13 cellular contexts compared by ENCODE assay signal in genomic region chr9:81430727-81431126, GRCh38.
"Had no signal": no experiment of that assay in that cellular context is flagged by ENCODE, and none has a peak within 500 bp of the region (broad histone marks: within the 10 kb centered on the region; RNA-seq: fewer than 3 reads in every experiment).

No MANE protein-coding gene starts in this region.

- H3K9me3 ChIP-seq: neutrophil had no signal

- H3K36me3 ChIP-seq: cardiac muscle cell, neutrophil, right atrium auricular region had no signal

- H3K27ac ChIP-seq: cardiac muscle cell, neutrophil, right atrium auricular region had no signal

- H3K27me3 ChIP-seq: cardiac muscle cell, neutrophil, right atrium auricular region had no signal

- DNase-seq: activated effector memory CD4-positive, alpha-beta T cell treated with Interleukin-2 at 50 U/mL for 16 hours; activated T-cell treated with anti-CD3 and anti-CD28 coated beads, Interleukin-2, amount 50 U/mL, for 24 hours; aorta; left colon; naive thymus-derived CD4-positive, alpha-beta T cell; stimulated activated CD4-positive, alpha-beta T cell treated with anti-CD3 and anti-CD28 coated beads, Interleukin-1b, Interleukin-23, amount 100 ng/mL, for 48 hours; stimulated activated naive B cell treated with anti-CD40 and anti-IgM and Interleukin-4, amounts not matched to agents 10 μg/mL and 1 μg/mL and 100 μg/mL, for 72 hours; trophoblast cell had no signal

- ATAC-seq: activated CD4-positive, CD25-positive, alpha-beta regulatory T cell treated with anti-CD3 and anti-CD28 coated beads, Interleukin-2, amount 50 U/mL, for 24 hours; left colon; naive thymus-derived CD4-positive, alpha-beta T cell; stimulated activated naive B cell treated with anti-CD40 and anti-IgM and Interleukin-4, amounts not matched to agents 10 μg/mL and 1 μg/mL and 100 μg/mL, for 72 hours had no signal

- H3K4me1 ChIP-seq: right atrium auricular region had no signal

- H3K4me3 ChIP-seq: cardiac muscle cell, lung, right atrium auricular region had no signal
